ENCODE assay signal across 13 cellular contexts in genomic region chr4:54548098-54548620, GRCh38.
A peak's percentile ranks its signal among the peaks of the same experiment; 100 is the strongest.
DNase-seq lines count a peak whose midpoint lies in the region; ATAC-seq, FAIRE-seq and TF ChIP-seq lines count a peak whose summit lies in the region.
"Had no signal": no experiment of that assay in that cellular context is flagged by ENCODE, and none has a peak within 500 bp of the region (broad histone marks: within the 10 kb centered on the region; RNA-seq: fewer than 3 reads in every experiment).

No MANE protein-coding gene starts in this region.

- no peaks in the 10 kb centered on the region for H3K9me3 ChIP-seq in tibial artery
- H3K9me3 ChIP-seq: A549 had no signal

- no peak for FAIRE-seq in HTR-8/SVneo (lab: Jason Lieb, UNC)
- FAIRE-seq: A549 had no signal

- H3K4me3 ChIP-seq in tibial artery = no peak overlapping the region
- H3K4me3 ChIP-seq: A549 had no signal

- peak; percentile 5 for DNase-seq in activated CD4-positive, alpha-beta T cell treated with anti-CD3 and anti-CD28 coated beads for 48 hours
- DNase-seq in activated CD4-positive, alpha-beta T cell treated with anti-CD3 and anti-CD28 coated beads, Interleukin-2, amount 50 U/mL, for 1 hour = no peak
- DNase-seq in stimulated activated naive B cell treated with anti-CD40 and anti-IgM and Interleukin-4, amounts not matched to agents 10 μg/mL and 1 μg/mL and 100 μg/mL, for 72 hours = no peak
- DNase-seq in tibial artery (no peak), HTR-8/SVneo (ENCODE audit: insufficient read length, low spot score) (no peak), erythroblast (lab: John Stamatoyannopoulos, UW) (no peak)
- DNase-seq: activated CD4-positive, alpha-beta T cell treated with anti-CD3 and anti-CD28 coated beads, Interleukin-2, amount 10 ng/mL, durations not matched to agents 7 days and 5 days; amygdala; DMS79 treated with DMSO at 0.1 percent for 48 hours; SIG-M5 had no signal

- TF ChIP-seq POLR2A in erythroblast (IDR thresholded peaks at IDR 0.05; ENCODE audit: low read length) = no peak

- no peak for TF ChIP-seq CTCF in tibial artery (IDR thresholded peaks at IDR 0.05)

- H3K9me3 Mint-ChIP-seq in stimulated activated naive B cell treated with anti-CD40 and anti-IgM and Interleukin-4, amounts not matched to agents 10 μg/mL and 1 μg/mL and 100 μg/mL, for 72 hours = no peaks in the 10 kb centered on the region
- H3K9me3 Mint-ChIP-seq: activated CD4-positive, alpha-beta T cell treated with anti-CD3 and anti-CD28 coated beads, Interleukin-2, amount 10 ng/mL, durations not matched to agents 7 days and 5 days had no signal

- no peak overlapping the region for H3K27ac Mint-ChIP-seq in stimulated activated naive B cell treated with anti-CD40 and anti-IgM and Interleukin-4, amounts not matched to agents 10 μg/mL and 1 μg/mL and 100 μg/mL, for 72 hours
- H3K27ac Mint-ChIP-seq: activated CD4-positive, alpha-beta T cell treated with anti-CD3 and anti-CD28 coated beads, Interleukin-2, amount 10 ng/mL, durations not matched to agents 7 days and 5 days had no signal

- no peaks in the 10 kb centered on the region for H3K27me3 ChIP-seq in tibial artery

- no peaks in the 10 kb centered on the region for H3K27me3 Mint-ChIP-seq in stimulated activated naive B cell treated with anti-CD40 and anti-IgM and Interleukin-4, amounts not matched to agents 10 μg/mL and 1 μg/mL and 100 μg/mL, for 72 hours
- H3K27me3 Mint-ChIP-seq: activated CD4-positive, alpha-beta T cell treated with anti-CD3 and anti-CD28 coated beads, Interleukin-2, amount 10 ng/mL, durations not matched to agents 7 days and 5 days had no signal

- no peaks in the 10 kb centered on the region for H3K36me3 Mint-ChIP-seq in stimulated activated naive B cell treated with anti-CD40 and anti-IgM and Interleukin-4, amounts not matched to agents 10 μg/mL and 1 μg/mL and 100 μg/mL, for 72 hours

- H3K4me3 Mint-ChIP-seq in stimulated activated naive B cell treated with anti-CD40 and anti-IgM and Interleukin-4, amounts not matched to agents 10 μg/mL and 1 μg/mL and 100 μg/mL, for 72 hours = no peak overlapping the region
- H3K4me3 Mint-ChIP-seq: activated CD4-positive, alpha-beta T cell treated with anti-CD3 and anti-CD28 coated beads, Interleukin-2, amount 10 ng/mL, durations not matched to agents 7 days and 5 days had no signal

- intact Hi-C loops in tibial artery (cut with DNase I; ENCODE audit: low total_unique reads) = no loop called here

- H3K36me3 ChIP-seq in tibial artery = no peaks in the 10 kb centered on the region

- no peaks in the 10 kb centered on the region for H3K4me1 ChIP-seq in tibial artery
- H3K4me1 ChIP-seq: A549 had no signal

- ATAC-seq in HG02588 (IDR thresholded peaks at IDR 0.05; ENCODE audit: unreplicated experiment) (peak; percentile 22), HG03565 (IDR thresholded peaks at IDR 0.05; ENCODE audit: unreplicated experiment) (peak; percentile 35)
- peak; percentile 67 to 69 for ATAC-seq in stimulated activated naive B cell treated with anti-CD40 and anti-IgM and Interleukin-4, amounts not matched to agents 10 μg/mL and 1 μg/mL and 100 μg/mL, for 72 hours (replicated peaks)
- ATAC-seq: A549 had no signal

- no peaks in the 10 kb centered on the region for H3K4me1 Mint-ChIP-seq in stimulated activated naive B cell treated with anti-CD40 and anti-IgM and Interleukin-4, amounts not matched to agents 10 μg/mL and 1 μg/mL and 100 μg/mL, for 72 hours
- H3K4me1 Mint-ChIP-seq: activated CD4-positive, alpha-beta T cell treated with anti-CD3 and anti-CD28 coated beads, Interleukin-2, amount 10 ng/mL, durations not matched to agents 7 days and 5 days had no signal

- H3K27ac ChIP-seq in tibial artery = no peak overlapping the region
- H3K27ac ChIP-seq: A549 had no signal
